ENCODE assay signal across 1 cellular context in genomic region chr19:44694184-44694579, GRCh38.
TF ChIP-seq lines count a peak whose summit lies in the region.

No MANE protein-coding gene starts in this region.

TF ChIP-seq in GM23338, 12 proteins besides CTCF, POLR2A, EP300 and RAD21:
- no peak for TF ChIP-seq POLR2AphosphoS5 (IDR thresholded peaks at IDR 0.05; ENCODE audit: low read depth)
- TF ChIP-seq NANOG (IDR thresholded peaks at IDR 0.05; ENCODE audit: borderline replicate concordance) = no peak
